In genomic region chr11:61888043-61888442, GRCh38 we compare ENCODE assay signal across 12 cellular contexts. TPM values are rescaled to one million over a fixed set of nuclear protein-coding genes. Genes with fewer than 3 reads are reported as not detected.
DNase-seq lines count a peak whose midpoint lies in the region; ATAC-seq, FAIRE-seq and TF ChIP-seq lines count a peak whose summit lies in the region.
"Had no signal": no experiment of that assay in that cellular context is flagged by ENCODE, and none has a peak within 500 bp of the region (broad histone marks: within the 10 kb centered on the region; RNA-seq: fewer than 3 reads in every experiment).

No MANE protein-coding gene starts in this region.

- H3K27ac ChIP-seq in body of pancreas, result peak overlapping the region in 3 of 4 donors; percentile 30 to 63 (median 57)

- WGBS in body of pancreas, 2 donors, result 32 to 57% methylated on average over 2 to 6 of the region's 6 CpGs

- no peaks in the 10 kb centered on the region for H3K9me3 ChIP-seq in body of pancreas

- FAIRE-seq in H54 (lab: Jason Lieb, UNC), result no peak

- ATAC-seq in body of pancreas, result peak; percentile 27
- peak; percentile 57 to 72 for ATAC-seq in left cardiac atrium
- no peak for ATAC-seq in HG03135 (IDR thresholded peaks at IDR 0.05; ENCODE audit: unreplicated experiment)
- ATAC-seq: K562 had no signal

- DNase-seq in H54 (ENCODE audit: insufficient read length, low spot score) (peak; percentile 96), body of pancreas (peak; percentile 65 to 85 (median 77)), left cardiac atrium (peak; percentile 93), smooth muscle cell of the brain vasculature (ENCODE audit: low read depth, low spot score) (peak; percentile 71), D341Med (ENCODE audit: low spot score) (no peak), SKM-1 (lab: John Stamatoyannopoulos, UW; ENCODE audit: unreplicated experiment) (no peak)
- no peak for DNase-seq in activated CD4-positive, alpha-beta T cell treated with anti-CD3 and anti-CD28 coated beads for 1 hour
- DNase-seq: activated T-cell treated with anti-CD3 and anti-CD28 coated beads, Interleukin-2, amount 50 U/mL, for 1 hour; RPMI8226; stimulated activated CD4-positive, alpha-beta T cell treated with anti-CD3 and anti-CD28 coated beads, Interleukin-4, amount 100 ng/mL, for 1 hour had no signal

- peaks cover 23% of the 10 kb centered on the region for H3K4me1 ChIP-seq in body of pancreas

- no peak overlapping the region for H3K4me3 ChIP-seq in body of pancreas
- H3K4me3 ChIP-seq: K562 had no signal

- TF ChIP-seq POLR2A in H54 (IDR thresholded peaks at IDR 0.05; ENCODE audit: low read depth, low read length), result no peak
- TF ChIP-seq POLR2A in body of pancreas (IDR thresholded peaks at IDR 0.05), result no peak

- H3K27me3 ChIP-seq in body of pancreas, result no peaks in the 10 kb centered on the region

- H3K36me3 ChIP-seq in body of pancreas (replicated peaks in 1 of 2; ENCODE audit: insufficient read depth in 1 of 2, low read depth in 2 of 2), result no peaks in the 10 kb centered on the region

- intact Hi-C loops in body of pancreas (cut with DNase I), result no loop called here
- intact Hi-C loops in left cardiac atrium (cut with DNase I), result no loop called here

- no peak for TF ChIP-seq CTCF in body of pancreas (IDR thresholded peaks at IDR 0.05)

RNA-seq across cellular contexts. Expression of gene FADS3, which starts 3.3 kb away (rescaled TPM):
- total RNA-seq in body of pancreas (10 to 100 TPM; 30.9 to 33.0 TPM), left cardiac atrium (10 to 100 TPM; 70.5 to 90.6 TPM)

RNA-seq across cellular contexts. Expression of gene RAB3IL1, which starts 29.3 kb away (rescaled TPM):
- total RNA-seq in body of pancreas (10 to 100 TPM in 1 of 2 donors, 1 to 10 TPM in 1; 5.4 to 11.5 TPM), left cardiac atrium (10 to 100 TPM; 17.3 to 21.8 TPM)

RNA-seq across cellular contexts. Expression of gene FADS2, which starts 59.9 kb away (rescaled TPM):
- total RNA-seq in body of pancreas, result 1 to 10 TPM; 2.0 to 4.4 TPM
- 10 to 100 TPM; 26.3 to 67.5 TPM for total RNA-seq in left cardiac atrium

Comparison
In these comparisons a context has a peak if more than half of its experiments do, and no peak if none do; other contexts are left out.
1. DNase-seq: peak in H54 (single experiment), body of pancreas (4 of 4), left cardiac atrium (single experiment) and smooth muscle cell of the brain vasculature (single experiment); none in D341Med (single experiment), activated CD4-positive, alpha-beta T cell treated with anti-CD3 and anti-CD28 coated beads for 1 hour (single experiment) and SKM-1 (single experiment).
2. RNA of gene FADS2, which starts 59.9 kb away (total RNA-seq): 26.3 to 67.5 TPM in left cardiac atrium; 2.0 to 4.4 TPM in body of pancreas; every median in the first group is over 4 times any median in the second.